8 cellular contexts compared by ENCODE assay signal in the genomic region with DNA sequence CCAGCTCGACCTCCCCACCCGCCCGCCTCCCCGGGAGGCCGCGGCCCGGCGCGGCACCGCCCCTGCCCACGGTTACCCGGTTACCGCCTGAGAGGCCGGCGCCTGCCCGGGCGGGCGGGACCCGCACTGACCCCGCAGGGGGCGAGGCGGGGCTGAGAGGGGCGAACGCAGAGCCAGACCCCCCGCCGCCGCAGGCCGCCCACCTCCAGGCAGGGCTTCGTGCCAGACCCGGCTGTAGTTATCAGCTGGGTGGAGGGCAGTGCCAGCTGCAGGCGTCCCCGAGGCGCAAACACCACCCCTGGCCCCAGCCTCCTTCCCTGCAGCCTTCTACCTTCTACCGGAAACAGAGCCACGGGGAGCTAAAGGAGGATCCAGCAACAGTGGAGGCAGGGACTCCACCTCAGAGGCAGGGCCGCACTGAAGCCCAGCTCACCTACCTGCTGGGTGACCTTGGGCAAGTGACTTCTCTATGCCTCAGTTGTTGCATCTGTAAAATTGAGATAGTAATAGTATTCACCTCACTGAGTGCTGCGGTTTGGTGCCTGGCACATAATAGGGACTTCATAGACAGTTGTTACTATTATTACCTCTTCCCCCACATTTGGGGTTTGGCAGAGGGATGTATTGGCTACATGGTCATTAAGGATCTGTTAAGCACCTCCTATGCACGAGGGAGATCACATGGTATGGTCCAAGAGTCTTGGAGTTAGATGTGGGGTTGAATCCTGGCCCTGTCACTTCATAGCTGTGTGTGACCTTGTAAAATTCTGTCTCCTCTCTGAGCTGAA.
DNase-seq lines count a peak whose midpoint lies in the region; ATAC-seq, FAIRE-seq and TF ChIP-seq lines count a peak whose summit lies in the region.

No MANE protein-coding gene starts in this region.

- H4K20me1 ChIP-seq in DND-41 (ENCODE audit: insufficient read depth, low read length) (peaks cover 8% of the 10 kb centered on the region; the same call in 1 of the 2 replicates), H9 (ENCODE audit: control insufficient read depth, insufficient read depth, insufficient read length) (no peaks in the 10 kb centered on the region), keratinocyte (ENCODE audit: control insufficient read depth, extremely low read depth, insufficient read depth, low read length) (no peaks in the 10 kb centered on the region)

- H3K23me2 ChIP-seq in H9 (ENCODE audit: insufficient read length, low read depth, low read length, poor library complexity, severe bottlenecking) = peaks cover 9% of the 10 kb centered on the region

- H3K14ac ChIP-seq in H9 (ENCODE audit: insufficient read depth, low read length) = peak overlapping the region; percentile 54; the same call in 1 of the 2 replicates

- TF ChIP-seq POLR2A in stomach (IDR thresholded peaks at IDR 0.05) = no peak

- no peaks in the 10 kb centered on the region for H3K9me3 Mint-ChIP-seq in H9

- no peak overlapping the region for H3K27ac ChIP-seq in DND-41 (ENCODE audit: low read length)
- no peak overlapping the region for H3K27ac ChIP-seq in H9 (ENCODE audit: insufficient read length, low read depth, low read length)
- peak overlapping the region; percentile 86 to 94 for H3K27ac ChIP-seq in ascending aorta
- H3K27ac ChIP-seq in keratinocyte (ENCODE audit: control insufficient read depth, insufficient read depth, low read length) = peak overlapping the region; percentile 30
- H3K27ac ChIP-seq in stomach = peak overlapping the region; percentile 89 to 94 (median 91)

- dilution Hi-C loops in keratinocyte (cut with MboI; ENCODE audit: extremely low pct_ligation_motif_present, low sequenced_read_pairs) = no loop called here

- TF ChIP-seq EP300 in stomach (IDR thresholded peaks at IDR 0.05) = no peak

- no peak overlapping the region for H2BK15ac ChIP-seq in H9 (ENCODE audit: low read depth, low read length)

- peak overlapping the region; percentile 68 for H3K4me2 ChIP-seq in DND-41 (ENCODE audit: insufficient read depth, low read length)
- peak overlapping the region; percentile 68 for H3K4me2 ChIP-seq in H9 (ENCODE audit: insufficient read depth, insufficient read length, low read length)
- H3K4me2 ChIP-seq in keratinocyte (ENCODE audit: control insufficient read depth, extremely low read depth, insufficient read depth, low read depth, low read length) = peak overlapping the region; percentile 73

- no peak overlapping the region for H2BK5ac ChIP-seq in H9 (ENCODE audit: insufficient read length, low read length)

- TF ChIP-seq CTCF in DND-41 (IDR thresholded peaks at IDR 0.05; ENCODE audit: borderline replicate concordance, extremely low read depth, low read length, poor library complexity, severe bottlenecking) (no peak), H9 (conservative IDR thresholded peaks at IDR 0.05) (no peak), ascending aorta (IDR thresholded peaks at IDR 0.05) (no peak), keratinocyte (optimal IDR thresholded peaks at IDR 0.05 in 1 of 3, IDR thresholded peaks at IDR 0.05 in 1 of 3, conservative IDR thresholded peaks at IDR 0.05 in 1 of 3; ENCODE audit: extremely low read depth in 1 of 3, insufficient read depth in 2 of 3, low read length in 3 of 3) (no peak), stomach (IDR thresholded peaks at IDR 0.05) (no peak)

- no peak overlapping the region for H3K4ac ChIP-seq in H9 (ENCODE audit: low read depth, low read length)

- H3K18ac ChIP-seq in H9 (ENCODE audit: insufficient read length, low read depth, low read length) = peak overlapping the region; percentile 25

- peaks cover 25 to 28% of the 10 kb centered on the region in 2 experiments for H3K4me1 Mint-ChIP-seq in H9

- H2AFZ ChIP-seq in DND-41 (ENCODE audit: low read depth, low read length) (peak overlapping the region; percentile 62), H9 (ENCODE audit: low read length) (no peak overlapping the region), keratinocyte (ENCODE audit: control insufficient read depth, low read length) (peak overlapping the region; percentile 52)

- no peak overlapping the region for H3K23ac ChIP-seq in H9 (ENCODE audit: insufficient read length, low read depth, low read length)

- no peaks in the 10 kb centered on the region for H3K36me3 ChIP-seq in DND-41 (ENCODE audit: insufficient read depth, low read length)
- no peaks in the 10 kb centered on the region for H3K36me3 ChIP-seq in ascending aorta
- H3K36me3 ChIP-seq in keratinocyte (ENCODE audit: control insufficient read depth in 2 of 2, extremely low read depth in 1 of 2, insufficient read depth in 2 of 2, low read length in 2 of 2) = no peaks in the 10 kb centered on the region
- H3K36me3 ChIP-seq in stomach = no peaks in the 10 kb centered on the region

- no peak overlapping the region for H3T11ph ChIP-seq in H9 (ENCODE audit: low read length)

- H2BK120ac ChIP-seq in H9 (ENCODE audit: low read depth, low read length, poor library complexity, severe bottlenecking) = no peak overlapping the region

- intact Hi-C loops in ascending aorta (cut with DNase I) (loop anchor here (1.0 to 5.0 kb wide), 7 partner anchors 9 to 375 kb away; partner anchors contain the start of genes CTIF and SMAD2), stomach (cut with DNase I; ENCODE audit: low total_unique reads) (no loop called here)

- peak overlapping the region; percentile 41 for H3K9ac ChIP-seq in DND-41 (ENCODE audit: low read depth, low read length)
- no peak overlapping the region for H3K9ac ChIP-seq in H9 (ENCODE audit: extremely low read depth, insufficient read length, low read length)
- H3K9ac ChIP-seq in keratinocyte (ENCODE audit: control insufficient read depth, extremely low read depth, insufficient read depth, low read length) = peak overlapping the region; percentile 84

- peak overlapping the region; percentile 65 to 77 for H3K4me3 Mint-ChIP-seq in H9

- H3K4me1 ChIP-seq in DND-41 (ENCODE audit: insufficient read depth, low read length) (peaks cover 12% of the 10 kb centered on the region), H9 (ENCODE audit: insufficient read depth, low read length) (peaks cover 7% of the 10 kb centered on the region; the same call in 1 of the 2 replicates), ascending aorta (peaks cover 2 to 12% of the 10 kb centered on the region in 2 donors), keratinocyte (ENCODE audit: control insufficient read depth, extremely low read depth, insufficient read depth, low read length) (peaks cover 13% of the 10 kb centered on the region), stomach (peaks cover 48 to 88% (median 75%) of the 10 kb centered on the region in 4 donors)

- H2BK12ac ChIP-seq in H9 (ENCODE audit: insufficient read length, low read depth, low read length) = no peak overlapping the region

- peak overlapping the region; percentile 55 for H4K5ac ChIP-seq in H9 (ENCODE audit: insufficient read length, low read depth, low read length)

- H3K36me3 Mint-ChIP-seq in H9 (ENCODE audit: insufficient read depth in 1 of 3, low read depth in 3 of 3) = no peaks in the 10 kb centered on the region

- peak; percentile 23 for DNase-seq in DND-41
- peak; percentile 64 for DNase-seq in H9
- peak; percentile 69 for DNase-seq in NCI-H1417 treated with DMSO at 0.1 percent for 48 hours (lab: John Stamatoyannopoulos, UW)
- no peak for DNase-seq in ascending aorta (ENCODE audit: low spot score in 2 of 2)
- DNase-seq in keratinocyte (ENCODE audit: low read depth, low spot score) = no peak
- peak; percentile 89 for DNase-seq in stomach
- DNase-seq in MV-4-11 (lab: John Stamatoyannopoulos, UW) = no peak
- no peak for DNase-seq in stimulated activated CD4-positive, alpha-beta T cell treated with anti-CD3 and anti-CD28 coated beads, Interleukin-2, amount 100 ng/mL, for 24 hours

- H3K27me3 ChIP-seq in DND-41 (ENCODE audit: insufficient read depth, low read length, poor library complexity) (peaks cover 32% of the 10 kb centered on the region), H9 (ENCODE audit: insufficient read depth, low read length) (peaks cover 18% of the 10 kb centered on the region; the same call in 1 of the 2 replicates), ascending aorta (no peaks in the 10 kb centered on the region), keratinocyte (ENCODE audit: control insufficient read depth, extremely low read depth, insufficient read depth, low read length) (no peaks in the 10 kb centered on the region), stomach (no peaks in the 10 kb centered on the region)

- no peak overlapping the region for H2BK20ac ChIP-seq in H9 (ENCODE audit: low read depth, low read length, poor library complexity, severe bottlenecking)

- H4K91ac ChIP-seq in H9 (ENCODE audit: insufficient read length, low read depth, low read length) = no peak overlapping the region

- H3K27ac Mint-ChIP-seq in H9 = no peak overlapping the region

- peaks cover 2% of the 10 kb centered on the region for H3K9me1 ChIP-seq in keratinocyte (ENCODE audit: control insufficient read depth, extremely low read depth, insufficient read depth, low read length)

- H3K27me3 Mint-ChIP-seq in H9 (ENCODE audit: low read depth) = peaks cover 63% of the 10 kb centered on the region

- FAIRE-seq in keratinocyte (lab: Jason Lieb, UNC) = peak; percentile 55

- no peak overlapping the region for H2AK5ac ChIP-seq in H9 (ENCODE audit: insufficient read length, low read length)

- H3K9me3 ChIP-seq in DND-41 (ENCODE audit: insufficient read depth, low read length, severe bottlenecking) (no peaks in the 10 kb centered on the region), H9 (ENCODE audit: control insufficient read depth, low read depth, low read length) (no peaks in the 10 kb centered on the region), ascending aorta (no peaks in the 10 kb centered on the region), keratinocyte (ENCODE audit: control insufficient read depth, low read depth, low read length) (no peaks in the 10 kb centered on the region), stomach (no peaks in the 10 kb centered on the region)

- no peaks in the 10 kb centered on the region for H3K79me2 ChIP-seq in DND-41 (ENCODE audit: insufficient read depth, low read length)
- H3K79me2 ChIP-seq in H9 (ENCODE audit: insufficient read depth, low read length) = no peaks in the 10 kb centered on the region
- H3K79me2 ChIP-seq in keratinocyte (ENCODE audit: control insufficient read depth, insufficient read depth, low read length) = no peaks in the 10 kb centered on the region

- peak overlapping the region in 1 of 2 experiments; percentile 50; a peak in 2 of 4 replicates for H3K4me3 ChIP-seq in DND-41 (ENCODE audit: low read depth in 1 of 2, low read length in 2 of 2)
- H3K4me3 ChIP-seq in ascending aorta = peak overlapping the region; percentile 67 to 93
- H3K4me3 ChIP-seq in keratinocyte (ENCODE audit: control insufficient read depth in 2 of 3, extremely low read depth in 1 of 3, insufficient read depth in 2 of 3, low read depth in 1 of 3, low read length in 3 of 3) = peak overlapping the region; percentile 53 to 67 (median 67)
- peak overlapping the region; percentile 54 to 70 (median 64) for H3K4me3 ChIP-seq in stomach

- WGBS in H9 (ENCODE audit: extremely low coverage, insufficient read length, low lambda C conversion rate) = no CpG with 5 or more reads among the region's 38 CpGs
- WGBS in stomach, 5 donors = 4 to 12% (median 5%) methylated on average over 8 to 38 of the region's 38 CpGs

- ATAC-seq in DND-41 (ENCODE audit: insufficient read depth, low read depth) = peak; percentile 52

- H3K56ac ChIP-seq in H9 (ENCODE audit: insufficient read length, low read depth, low read length) = no peak overlapping the region

- no peaks in the 10 kb centered on the region for H3K79me1 ChIP-seq in H9 (ENCODE audit: insufficient read depth, low read depth, low read length, poor library complexity, severe bottlenecking)

- H4K8ac ChIP-seq in H9 (replicated peaks; ENCODE audit: insufficient read length, low read depth, low read length) = no peak overlapping the region

Comparison
In these comparisons a context has a peak if more than half of its experiments do, and no peak if none do; other contexts are left out.
1. DNase-seq: peak in DND-41 (single experiment), H9 (single experiment), NCI-H1417 treated with DMSO at 0.1 percent for 48 hours (single experiment) and stomach (single experiment); none in ascending aorta (0 of 2), keratinocyte (single experiment), MV-4-11 (single experiment) and stimulated activated CD4-positive, alpha-beta T cell treated with anti-CD3 and anti-CD28 coated beads, Interleukin-2, amount 100 ng/mL, for 24 hours (0 of 2).
2. H3K27ac ChIP-seq: peak in ascending aorta (2 of 2), keratinocyte (single experiment) and stomach (5 of 5); none in DND-41 (single experiment) and H9 (single experiment).
3. Peak in every context shown above with its lines, with median percentiles within 50 percentile points of each other: H3K4me2 ChIP-seq.